Comparison of ENCODE assay signal across 16 cellular contexts in genomic region chr11:65066315-65066714, GRCh38. TPM values are rescaled to one million over a fixed set of nuclear protein-coding genes. Genes with fewer than 3 reads are reported as not detected.
DNase-seq lines count a peak whose midpoint lies in the region; ATAC-seq and TF ChIP-seq lines count a peak whose summit lies in the region.
"Had no signal": no experiment of that assay in that cellular context is flagged by ENCODE, and none has a peak within 500 bp of the region (broad histone marks: within the 10 kb centered on the region; RNA-seq: fewer than 3 reads in every experiment).

No MANE protein-coding gene starts in this region.

- H3K18ac ChIP-seq in mesendoderm (ENCODE audit: low read length) = no peak overlapping the region

- H3K4me3 ChIP-seq in H7 (ENCODE audit: insufficient read depth, low read depth, low read length) (no peak overlapping the region), HUES64 (ENCODE audit: low read length) (no peak overlapping the region; the same call in 1 of the 2 replicates), mesendoderm (ENCODE audit: low read length) (no peak overlapping the region)

- no peak overlapping the region for H3K4me2 ChIP-seq in mesendoderm (ENCODE audit: low read length)

- H3K9me3 ChIP-seq in HUES64 (ENCODE audit: insufficient read depth, low read depth, low read length) = no peaks in the 10 kb centered on the region

- no peak overlapping the region for H2AK5ac ChIP-seq in mesendoderm (ENCODE audit: low read length)

- H3K4me1 Mint-ChIP-seq in WTC11 = peaks cover 23% of the 10 kb centered on the region
- H3K4me1 Mint-ChIP-seq: B cell had no signal

- H2BK5ac ChIP-seq in mesendoderm (ENCODE audit: low read length) = no peak overlapping the region

- POLR2A ChIA-PET in WTC11 (lab: Charles Lee) = interaction anchor here (0.8 to 1.4 kb wide), 4 partner anchors 9 to 116 kb away, joined by 3 to 4 read pairs (median 3); partner anchors contain the start of genes CAPN1, SAC3D1 and VPS51

- H3K4ac ChIP-seq in mesendoderm (ENCODE audit: low read depth, low read length) = no peak overlapping the region

- WGBS in HUES64 = 83% methylated on average over 11 of the region's 11 CpGs
- no CpG with 5 or more reads among the region's 11 CpGs for WGBS in mesendoderm (ENCODE audit: extremely low coverage, insufficient coverage, low lambda C conversion rate)

- peak overlapping the region; percentile 60 for H3K56ac ChIP-seq in mesendoderm (ENCODE audit: low read length)

- no peak overlapping the region for H2BK15ac ChIP-seq in mesendoderm (replicated peaks; ENCODE audit: low read depth)

- H3K23ac ChIP-seq in mesendoderm (ENCODE audit: low read length) = no peak overlapping the region

- H2BK120ac ChIP-seq in mesendoderm (ENCODE audit: low read depth, low read length) = no peak overlapping the region

- no peaks in the 10 kb centered on the region for H3K79me2 ChIP-seq in mesendoderm (ENCODE audit: control insufficient read depth, insufficient read depth, low read length)

- H3K27ac ChIP-seq in HUES64 (ENCODE audit: low read depth, low read length) = peak overlapping the region; percentile 14; the same call in 1 of the 2 replicates
- H3K27ac ChIP-seq in mesendoderm (ENCODE audit: low read depth, low read length) = no peak overlapping the region
- no peak overlapping the region for H3K27ac ChIP-seq in foreskin keratinocyte

- ATAC-seq in WTC11 = peak; percentile 4; the same call in 1 of the 2 replicates
- ATAC-seq in foreskin keratinocyte = no peak
- no peak for ATAC-seq in GM18520 (IDR thresholded peaks at IDR 0.05; ENCODE audit: unreplicated experiment)
- ATAC-seq: T-helper 17 cell had no signal

- H3K9ac ChIP-seq in HUES64 (ENCODE audit: low read depth, low read length) (peak overlapping the region; percentile 54), mesendoderm (ENCODE audit: low read length) (no peak overlapping the region)

- H3K27ac Mint-ChIP-seq in WTC11 = no peak overlapping the region; the same call in 1 of the 2 replicates
- H3K27ac Mint-ChIP-seq: B cell; CD4-positive, alpha-beta T cell; T-helper 17 cell had no signal

- CTCF ChIA-PET in WTC11 (lab: Charles Lee) = interaction anchor here (0.5 to 2.2 kb wide), 12 partner anchors 9 to 219 kb away, joined by 3 to 10 read pairs (median 4); partner anchors contain the start of genes ARL2, FAU, MRPL49 and SAC3D1

- no peaks in the 10 kb centered on the region for H3K27me3 ChIP-seq in H7 (ENCODE audit: control insufficient read depth, insufficient read depth, low read length)
- no peaks in the 10 kb centered on the region for H3K27me3 ChIP-seq in HUES64 (ENCODE audit: insufficient read depth, low read length)
- no peaks in the 10 kb centered on the region for H3K27me3 ChIP-seq in mesendoderm (ENCODE audit: insufficient read depth, low read length, poor library complexity)
- H3K27me3 ChIP-seq in foreskin keratinocyte = no peaks in the 10 kb centered on the region

- H3K79me1 ChIP-seq in mesendoderm (ENCODE audit: low read length) = no peaks in the 10 kb centered on the region

- no peaks in the 10 kb centered on the region for H3K36me3 Mint-ChIP-seq in WTC11

- DNase-seq in H7 (peak; percentile 74), WTC11 (ENCODE audit: low spot score) (no peak), mesendoderm (no peak), foreskin keratinocyte (no peak)
- no peak for DNase-seq in stimulated activated CD4-positive, alpha-beta T cell treated with anti-CD3 and anti-CD28 coated beads, Interleukin-12 subunit alpha, Interleukin-12 subunit beta, amount 100 ng/mL, for 4 hours
- DNase-seq: Calu3; CD4-positive, alpha-beta T cell; DMS53; NCI-H1092 treated with DMSO at 0.1 percent for 48 hours; NCI-H524; T-helper 17 cell had no signal

- H4K5ac ChIP-seq in mesendoderm (ENCODE audit: low read length) = no peak overlapping the region

- H3K9me3 Mint-ChIP-seq in WTC11 = no peaks in the 10 kb centered on the region
- H3K9me3 Mint-ChIP-seq: CD4-positive, alpha-beta T cell had no signal

- no peaks in the 10 kb centered on the region; the same call in 1 of the 2 replicates for H3K27me3 Mint-ChIP-seq in WTC11 (ENCODE audit: low read depth)
- H3K27me3 Mint-ChIP-seq: B cell; CD4-positive, alpha-beta T cell had no signal

- TF ChIP-seq CTCF in WTC11 (IDR thresholded peaks at IDR 0.05) (no peak), foreskin keratinocyte (conservative IDR thresholded peaks at IDR 0.05) (no peak)

- no peak overlapping the region for H4K8ac ChIP-seq in mesendoderm (ENCODE audit: low read depth, low read length)

- peak overlapping the region; percentile 49 for H3K4me3 Mint-ChIP-seq in WTC11
- H3K4me3 Mint-ChIP-seq: B cell; CD4-positive, alpha-beta T cell; T-helper 17 cell had no signal

- no peaks in the 10 kb centered on the region for H3K36me3 ChIP-seq in H7 (replicated peaks; ENCODE audit: control insufficient read depth, insufficient read depth, low read length)
- H3K36me3 ChIP-seq in HUES64 (ENCODE audit: insufficient read depth, low read length) = no peaks in the 10 kb centered on the region
- no peaks in the 10 kb centered on the region for H3K36me3 ChIP-seq in mesendoderm (ENCODE audit: control insufficient read depth, insufficient read depth, low read length)

- peaks cover 17% of the 10 kb centered on the region for H3K4me1 ChIP-seq in HUES64 (ENCODE audit: insufficient read depth, low read length)
- H3K4me1 ChIP-seq in mesendoderm (ENCODE audit: control insufficient read depth, low read depth, low read length) = no peaks in the 10 kb centered on the region
- H3K4me1 ChIP-seq in foreskin keratinocyte = no peaks in the 10 kb centered on the region

TF ChIP-seq in WTC11, 78 proteins besides CTCF, POLR2A, EP300 and RAD21 (continues in another document):
- TF ChIP-seq SP1 (CRISPR knock-in tag; conservative IDR thresholded peaks at IDR 0.05) (0 out of 2 replicates have a peak, but pooled peaks have one; percentile 20), MLX (CRISPR knock-in tag; IDR thresholded peaks at IDR 0.05) (no peak), MYBL2 (CRISPR knock-in tag; IDR thresholded peaks at IDR 0.05) (no peak), PREB (CRISPR knock-in tag; IDR thresholded peaks at IDR 0.05; ENCODE audit: borderline replicate concordance) (no peak), ZNF396 (CRISPR knock-in tag; IDR thresholded peaks at IDR 0.05; ENCODE audit: borderline replicate concordance) (no peak)

RNA-seq across cellular contexts. Expression of gene NAALADL1, which starts 8.0 kb away (rescaled TPM):
- 1.4 and 2.4 TPM in 2 replicates for total RNA-seq in H7 (2014; rRNA removed; shearing (Covaris generic))
- polyA plus RNA-seq in HUES64 (2013, experiment 1 of 2) = 0.35 TPM
- polyA plus RNA-seq in HUES64 (2013, experiment 2 of 2) = 1.3 TPM
- 4.5 to 6.1 TPM (median 5.9 TPM) in 3 replicates for total RNA-seq in WTC11 (2021)
- 1.3 TPM for polyA plus RNA-seq in mesendoderm (2013, experiment 1 of 2)
- 1.4 TPM for polyA plus RNA-seq in mesendoderm (2013, experiment 2 of 2)
- total RNA-seq in foreskin keratinocyte = 5.6 and 11.7 TPM in 2 replicates
- polyA plus RNA-seq in foreskin keratinocyte = 6.4 and 12.7 TPM in 2 replicates
- total RNA-seq: Calu3, MCF 10A, RPMI7951 had no signal

RNA-seq across cellular contexts. Expression of gene CDCA5, which starts 17.5 kb away (rescaled TPM):
- total RNA-seq in H7 (2014; rRNA removed; shearing (Covaris generic)) = 83.8 and 88.7 TPM in 2 replicates
- polyA plus RNA-seq in HUES64 (2013, experiment 1 of 2) = 65.8 TPM
- polyA plus RNA-seq in HUES64 (2013, experiment 2 of 2) = 60.2 TPM
- total RNA-seq in WTC11 (2021) = 80.6 to 95.9 TPM (median 86.9 TPM) in 3 replicates
- polyA plus RNA-seq in mesendoderm (2013, experiment 1 of 2) = 61.4 TPM
- polyA plus RNA-seq in mesendoderm (2013, experiment 2 of 2) = 60.2 TPM
- total RNA-seq in foreskin keratinocyte = 37.4 and 42.8 TPM in 2 replicates
- 33.3 and 43.4 TPM in 2 replicates for polyA plus RNA-seq in foreskin keratinocyte

RNA-seq across cellular contexts. Expression of gene ZFPL1, which starts 17.7 kb away (rescaled TPM):
- total RNA-seq in H7 (2014; rRNA removed; shearing (Covaris generic)) = 53.8 and 55.3 TPM in 2 replicates
- 23.3 TPM for polyA plus RNA-seq in HUES64 (2013, experiment 1 of 2)
- 30.1 TPM for polyA plus RNA-seq in HUES64 (2013, experiment 2 of 2)
- total RNA-seq in WTC11 (2021) (32.2 to 33.8 TPM (median 32.8 TPM) in 3 replicates), foreskin keratinocyte (35.4 and 39.8 TPM in 2 replicates)
- 34.8 TPM for polyA plus RNA-seq in mesendoderm (2013, experiment 1 of 2)
- 34.4 TPM for polyA plus RNA-seq in mesendoderm (2013, experiment 2 of 2)
- polyA plus RNA-seq in foreskin keratinocyte = 48.3 and 57.2 TPM in 2 replicates

RNA-seq across cellular contexts. Expression of gene SAC3D1, which starts 25.3 kb away (rescaled TPM):
- total RNA-seq in H7 (2014; rRNA removed; shearing (Covaris generic)) = 15.4 TPM in 2 replicates
- 16.9 TPM for polyA plus RNA-seq in HUES64 (2013, experiment 1 of 2)
- polyA plus RNA-seq in HUES64 (2013, experiment 2 of 2) = 16.3 TPM
- total RNA-seq in WTC11 (2021) (22.2 to 26.2 TPM (median 22.8 TPM) in 3 replicates), foreskin keratinocyte (14.6 and 19.0 TPM in 2 replicates)
- 12.1 TPM for polyA plus RNA-seq in mesendoderm (2013, experiment 1 of 2)
- 11.8 TPM for polyA plus RNA-seq in mesendoderm (2013, experiment 2 of 2)
- polyA plus RNA-seq in foreskin keratinocyte = 27.6 and 30.3 TPM in 2 replicates

RNA-seq across cellular contexts. Expression of gene VPS51, which starts 29.7 kb away (rescaled TPM):
- total RNA-seq in H7 (2014; rRNA removed; shearing (Covaris generic)) = 162 and 186 TPM in 2 replicates
- polyA plus RNA-seq in HUES64 (2013, experiment 1 of 2) = 65.5 TPM
- 55.0 TPM for polyA plus RNA-seq in HUES64 (2013, experiment 2 of 2)
- total RNA-seq in WTC11 (2021) (122 to 136 TPM (median 123 TPM) in 3 replicates), foreskin keratinocyte (59.1 and 61.5 TPM in 2 replicates)
- polyA plus RNA-seq in mesendoderm (2013, experiment 1 of 2) = 48.2 TPM
- 46.6 TPM for polyA plus RNA-seq in mesendoderm (2013, experiment 2 of 2)
- 68.5 and 74.6 TPM in 2 replicates for polyA plus RNA-seq in foreskin keratinocyte
